ENCODE assay signal across 9 cellular contexts in the genomic region with DNA sequence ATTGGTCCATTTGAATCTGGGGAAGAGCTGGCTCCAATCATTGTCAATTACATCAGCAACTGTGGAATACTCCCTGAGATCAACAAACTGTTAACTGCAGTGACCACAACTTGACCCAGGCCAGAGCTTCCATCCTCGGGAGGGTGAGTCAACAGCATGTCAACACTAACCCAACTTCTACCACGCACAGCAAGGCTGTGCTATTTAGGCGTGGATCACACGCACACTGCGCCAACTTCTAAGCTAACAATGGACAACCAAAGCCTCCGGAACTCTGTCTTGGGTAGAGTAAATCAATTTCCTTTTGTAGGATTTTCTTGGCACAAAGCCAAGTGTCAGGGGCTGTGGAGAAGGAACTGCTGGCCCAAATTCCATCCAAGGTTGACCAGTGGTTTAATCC. TPM values are rescaled to one million over a fixed set of nuclear protein-coding genes. Genes with fewer than 3 reads are reported as not detected.
A peak's percentile ranks its signal among the peaks of the same experiment; 100 is the strongest.
DNase-seq lines count a peak whose midpoint lies in the region; ATAC-seq, FAIRE-seq and TF ChIP-seq lines count a peak whose summit lies in the region.
"Had no signal": no experiment of that assay in that cellular context is flagged by ENCODE, and none has a peak within 500 bp of the region (broad histone marks: within the 10 kb centered on the region; RNA-seq: fewer than 3 reads in every experiment).

No MANE protein-coding gene starts in this region.

- WGBS in lower leg skin, 2 donors: 61 to 62% methylated on average over 6 of the region's 6 CpGs

- POLR2A ChIA-PET in endothelial cell of umbilical vein (lab: Charles Lee): interaction anchor here (0.9 to 1.0 kb wide), 2 partner anchors 8 to 9 kb away, joined by 3 to 4 read pairs; no protein-coding TSS in a partner anchor
- POLR2A ChIA-PET in naive thymus-derived CD4-positive, alpha-beta T cell (lab: Charles Lee): no interaction called here
- POLR2A ChIA-PET in CD4-positive, alpha-beta T cell (lab: Charles Lee): no interaction called here

- H3K4me1 Mint-ChIP-seq in naive thymus-derived CD4-positive, alpha-beta T cell: peaks cover 10 to 29% (median 13%) of the 10 kb centered on the region in 7 donors
- H3K4me1 Mint-ChIP-seq in CD4-positive, alpha-beta T cell (ENCODE audit: low read depth): peaks cover 26% of the 10 kb centered on the region
- peaks cover 10% of the 10 kb centered on the region for H3K4me1 Mint-ChIP-seq in activated T-helper 1 cell treated with anti-CD3 and anti-CD28 coated beads, Interleukin-12 subunit alpha, Interleukin-12 subunit beta, Interleukin-2, Interleukin-4 antibody, amounts not matched to agents 30 ng/mL and 10 ng/mL and 1 ng/mL, durations not matched to agents 14 hours and 24 hours and 36 hours (ENCODE audit: low read depth)

- H3K4me2 ChIP-seq in endothelial cell of umbilical vein (ENCODE audit: insufficient read depth, low read length): peak overlapping the region; percentile 46

- H3K27me3 ChIP-seq in endothelial cell of umbilical vein (ENCODE audit: control insufficient read depth in 2 of 2, insufficient read depth in 2 of 2, low read length in 2 of 2): no peaks in the 10 kb centered on the region
- no peaks in the 10 kb centered on the region for H3K27me3 ChIP-seq in naive thymus-derived CD4-positive, alpha-beta T cell (ENCODE audit: control insufficient read depth in 2 of 2, insufficient read depth in 2 of 2, low read length in 2 of 2)
- H3K27me3 ChIP-seq in CD4-positive, alpha-beta T cell (ENCODE audit: control insufficient read depth, insufficient read depth, low read length): no peaks in the 10 kb centered on the region

- peak; percentile 98 for DNase-seq in Caki2 (ENCODE audit: low read depth)
- peak; percentile 98 for DNase-seq in NCI-H226
- peak; percentile 98 for DNase-seq in endothelial cell of umbilical vein (ENCODE audit: low read depth, low spot score)
- DNase-seq in naive thymus-derived CD4-positive, alpha-beta T cell: no peak
- DNase-seq in activated CD4-positive, alpha-beta T cell treated with anti-CD3 and anti-CD28 coated beads for 48 hours: no peak
- no peak for DNase-seq in lower leg skin (ENCODE audit: low spot score in 2 of 2)
- no peak for DNase-seq in CD4-positive, alpha-beta T cell
- no peak for DNase-seq in activated T-helper 1 cell treated with anti-CD3 and anti-CD28 coated beads, Interleukin-12 subunit alpha, Interleukin-12 subunit beta, Interleukin-2, Interleukin-4 antibody, amounts not matched to agents 30 ng/mL and 10 ng/mL and 1 ng/mL, durations not matched to agents 14 hours and 24 hours and 36 hours (ENCODE audit: low spot score)

- in situ Hi-C loops in Caki2 (cut with HindIII; ENCODE audit: low pct_unique_long_range_greater_than_20kb, low sequenced_read_pairs): no loop called here

- H2AFZ ChIP-seq in endothelial cell of umbilical vein (ENCODE audit: low read depth, low read length): no peak overlapping the region

- dilution Hi-C loops in endothelial cell of umbilical vein (cut with MboI; ENCODE audit: extremely low pct_ligation_motif_present, low sequenced_read_pairs): no loop called here

- no peaks in the 10 kb centered on the region for H3K9me3 ChIP-seq in endothelial cell of umbilical vein (replicated peaks; ENCODE audit: control insufficient read depth, insufficient read depth, low read length)
- H3K9me3 ChIP-seq in naive thymus-derived CD4-positive, alpha-beta T cell (ENCODE audit: control insufficient read depth in 2 of 3, low read length in 3 of 3): no peaks in the 10 kb centered on the region
- no peaks in the 10 kb centered on the region for H3K9me3 ChIP-seq in CD4-positive, alpha-beta T cell (ENCODE audit: control insufficient read depth, low read length)

- intact Hi-C loops in endothelial cell of umbilical vein (cut with micrococcal nuclease): loop anchor here (1.0 kb wide), 2 partner anchors 8 to 29 kb away; no protein-coding TSS in a partner anchor
- intact Hi-C loops in naive thymus-derived CD4-positive, alpha-beta T cell (cut with micrococcal nuclease): no loop called here
- intact Hi-C loops in lower leg skin (cut with DNase I; ENCODE audit: low total_unique reads): no loop called here
- intact Hi-C loops in CD4-positive, alpha-beta T cell (cut with DNase I, micrococcal nuclease): no loop called here
- intact Hi-C loops in activated T-helper 1 cell treated with anti-CD3 and anti-CD28 coated beads, Interleukin-12 subunit alpha, Interleukin-12 subunit beta, Interleukin-2, Interleukin-4 antibody, amounts not matched to agents 30 ng/mL and 10 ng/mL and 1 ng/mL, durations not matched to agents 14 hours and 24 hours and 36 hours (cut with micrococcal nuclease): no loop called here

- no peak for TF ChIP-seq CTCF in endothelial cell of umbilical vein (IDR thresholded peaks at IDR 0.05; ENCODE audit: extremely low read depth in 1 of 2, insufficient read depth in 1 of 2, low read depth in 1 of 2, low read length in 2 of 2)
- no peak for TF ChIP-seq CTCF in lower leg skin (IDR thresholded peaks at IDR 0.05)
- TF ChIP-seq CTCF in CD4-positive, alpha-beta T cell (IDR thresholded peaks at IDR 0.05): no peak

- peaks cover 3% of the 10 kb centered on the region in 2 experiments for H3K36me3 ChIP-seq in endothelial cell of umbilical vein (ENCODE audit: control insufficient read depth in 2 of 2, extremely low read depth in 1 of 2, insufficient read depth in 2 of 2, low read length in 2 of 2)
- H3K36me3 ChIP-seq in naive thymus-derived CD4-positive, alpha-beta T cell (ENCODE audit: control insufficient read depth in 2 of 3, insufficient read depth in 3 of 3, low read length in 3 of 3): no peaks in the 10 kb centered on the region

- no TSS peak for BruUV-seq in endothelial cell of umbilical vein (replicated peaks; lab: Mats Ljungman, UMichigan)

- H3K4me3 Mint-ChIP-seq in naive thymus-derived CD4-positive, alpha-beta T cell: no peak overlapping the region
- no peak overlapping the region for H3K4me3 Mint-ChIP-seq in CD4-positive, alpha-beta T cell
- H3K4me3 Mint-ChIP-seq in activated T-helper 1 cell treated with anti-CD3 and anti-CD28 coated beads, Interleukin-12 subunit alpha, Interleukin-12 subunit beta, Interleukin-2, Interleukin-4 antibody, amounts not matched to agents 30 ng/mL and 10 ng/mL and 1 ng/mL, durations not matched to agents 14 hours and 24 hours and 36 hours: no peak overlapping the region
- H3K4me3 Mint-ChIP-seq: natural killer cell treated with Interleukin-12 subunit alpha and Interleukin-12 subunit beta and Interleukin-15 and Interleukin-18, amount 100 ng/mL, for 72 hours had no signal

- peak; percentile 53 for TF ChIP-seq POLR2A in endothelial cell of umbilical vein (IDR thresholded peaks at IDR 0.05; ENCODE audit: low read depth, low read length)
- TF ChIP-seq POLR2A in lower leg skin (IDR thresholded peaks at IDR 0.05): no peak

- peaks cover 90% of the 10 kb centered on the region for H3K79me2 ChIP-seq in endothelial cell of umbilical vein (ENCODE audit: control insufficient read depth, insufficient read depth, low read length)

- H3K9me3 Mint-ChIP-seq in naive thymus-derived CD4-positive, alpha-beta T cell: no peaks in the 10 kb centered on the region
- no peaks in the 10 kb centered on the region for H3K9me3 Mint-ChIP-seq in CD4-positive, alpha-beta T cell
- no peaks in the 10 kb centered on the region for H3K9me3 Mint-ChIP-seq in activated T-helper 1 cell treated with anti-CD3 and anti-CD28 coated beads, Interleukin-12 subunit alpha, Interleukin-12 subunit beta, Interleukin-2, Interleukin-4 antibody, amounts not matched to agents 30 ng/mL and 10 ng/mL and 1 ng/mL, durations not matched to agents 14 hours and 24 hours and 36 hours
- H3K9me3 Mint-ChIP-seq: natural killer cell treated with Interleukin-12 subunit alpha and Interleukin-12 subunit beta and Interleukin-15 and Interleukin-18, amount 100 ng/mL, for 72 hours had no signal

- peak overlapping the region; percentile 83 for H3K27ac ChIP-seq in endothelial cell of umbilical vein (ENCODE audit: insufficient read depth, low read depth, low read length)
- H3K27ac ChIP-seq in naive thymus-derived CD4-positive, alpha-beta T cell (ENCODE audit: low read depth, low read length): no peak overlapping the region
- no peak overlapping the region for H3K27ac ChIP-seq in CD4-positive, alpha-beta T cell (ENCODE audit: low read depth, low read length)

- H3K27me3 Mint-ChIP-seq in naive thymus-derived CD4-positive, alpha-beta T cell: no peaks in the 10 kb centered on the region
- H3K27me3 Mint-ChIP-seq in CD4-positive, alpha-beta T cell: no peaks in the 10 kb centered on the region
- peaks cover 3% of the 10 kb centered on the region for H3K27me3 Mint-ChIP-seq in activated T-helper 1 cell treated with anti-CD3 and anti-CD28 coated beads, Interleukin-12 subunit alpha, Interleukin-12 subunit beta, Interleukin-2, Interleukin-4 antibody, amounts not matched to agents 30 ng/mL and 10 ng/mL and 1 ng/mL, durations not matched to agents 14 hours and 24 hours and 36 hours (ENCODE audit: insufficient read depth)

- CTCF ChIA-PET in endothelial cell of umbilical vein (lab: Charles Lee): interaction anchor here (0.7 to 2.0 kb wide), 8 partner anchors 10 to 244 kb away, joined by 3 to 11 read pairs (median 4); a partner anchor contains a TSS
- CTCF ChIA-PET in naive thymus-derived CD4-positive, alpha-beta T cell (lab: Charles Lee): no interaction called here
- CTCF ChIA-PET in CD4-positive, alpha-beta T cell (lab: Charles Lee): no interaction called here

- peaks cover 39% of the 10 kb centered on the region for H3K4me1 ChIP-seq in endothelial cell of umbilical vein (ENCODE audit: control insufficient read depth, extremely low read depth, insufficient read depth, low read length)
- H3K4me1 ChIP-seq in naive thymus-derived CD4-positive, alpha-beta T cell (ENCODE audit: control insufficient read depth in 2 of 2, insufficient read depth in 2 of 2, low read length in 2 of 2): peaks cover 0 to 3% of the 10 kb centered on the region in 2 donors

- H4K20me1 ChIP-seq in endothelial cell of umbilical vein (replicated peaks; ENCODE audit: control insufficient read depth, extremely low read depth, insufficient read depth, low read length): peaks cover 8% of the 10 kb centered on the region

- ATAC-seq in naive thymus-derived CD4-positive, alpha-beta T cell: peak; percentile 81
- no peak for ATAC-seq in CD4-positive, alpha-beta T cell (ENCODE audit: poor library complexity)
- ATAC-seq: natural killer cell treated with Interleukin-12 subunit alpha and Interleukin-12 subunit beta and Interleukin-15 and Interleukin-18, amount 100 ng/mL, for 72 hours had no signal

- no peak overlapping the region for H3K9ac ChIP-seq in endothelial cell of umbilical vein (replicated peaks; ENCODE audit: extremely low read depth, insufficient read depth, low read length)

- no peaks in the 10 kb centered on the region for H3K9me1 ChIP-seq in endothelial cell of umbilical vein (replicated peaks; ENCODE audit: control insufficient read depth, extremely low read depth, insufficient read depth, low read length)

- H3K27ac Mint-ChIP-seq in naive thymus-derived CD4-positive, alpha-beta T cell: no peak overlapping the region
- H3K27ac Mint-ChIP-seq in CD4-positive, alpha-beta T cell: no peak overlapping the region
- no peak overlapping the region for H3K27ac Mint-ChIP-seq in activated T-helper 1 cell treated with anti-CD3 and anti-CD28 coated beads, Interleukin-12 subunit alpha, Interleukin-12 subunit beta, Interleukin-2, Interleukin-4 antibody, amounts not matched to agents 30 ng/mL and 10 ng/mL and 1 ng/mL, durations not matched to agents 14 hours and 24 hours and 36 hours
- H3K27ac Mint-ChIP-seq: natural killer cell treated with Interleukin-12 subunit alpha and Interleukin-12 subunit beta and Interleukin-15 and Interleukin-18, amount 100 ng/mL, for 72 hours had no signal

- peak; percentile 100 for FAIRE-seq in endothelial cell of umbilical vein (lab: Jason Lieb, UNC)

- peaks cover 0 to 29% (median 5%) of the 10 kb centered on the region in 5 donors for H3K36me3 Mint-ChIP-seq in naive thymus-derived CD4-positive, alpha-beta T cell
- no peaks in the 10 kb centered on the region for H3K36me3 Mint-ChIP-seq in CD4-positive, alpha-beta T cell (ENCODE audit: low read depth)
- H3K36me3 Mint-ChIP-seq in activated T-helper 1 cell treated with anti-CD3 and anti-CD28 coated beads, Interleukin-12 subunit alpha, Interleukin-12 subunit beta, Interleukin-2, Interleukin-4 antibody, amounts not matched to agents 30 ng/mL and 10 ng/mL and 1 ng/mL, durations not matched to agents 14 hours and 24 hours and 36 hours (ENCODE audit: low read depth): peaks cover 8% of the 10 kb centered on the region
- H3K36me3 Mint-ChIP-seq: natural killer cell treated with Interleukin-12 subunit alpha and Interleukin-12 subunit beta and Interleukin-15 and Interleukin-18, amount 100 ng/mL, for 72 hours had no signal

- H3K4me3 ChIP-seq in endothelial cell of umbilical vein (replicated peaks in 1 of 3; ENCODE audit: insufficient read depth in 1 of 3, low read depth in 1 of 3, low read length in 3 of 3): no peak overlapping the region
- no peak overlapping the region for H3K4me3 ChIP-seq in naive thymus-derived CD4-positive, alpha-beta T cell (ENCODE audit: low read length)
- no peak overlapping the region for H3K4me3 ChIP-seq in lower leg skin (ENCODE audit: low read depth, poor library complexity, severe bottlenecking)

RNA-seq across cellular contexts. Expression of a gene that starts 30.4 kb away (rescaled TPM):
- 808 and 842 TPM in 2 replicates for total RNA-seq in Caki2 (2014; rRNA removed; shearing (Covaris generic); ENCODE audit: low replicate concordance)
- 811 and 928 TPM in 2 replicates for total RNA-seq in endothelial cell of umbilical vein
- polyA plus RNA-seq in endothelial cell of umbilical vein: 760 and 914 TPM in 2 replicates
- polyA plus RNA-seq in endothelial cell of umbilical vein (2011; cell fraction: cytosol; rRNA removed): 844 and 980 TPM in 2 replicates
- 694 and 872 TPM in 2 replicates for polyA plus RNA-seq in endothelial cell of umbilical vein (2011; cell fraction: nucleus; rRNA removed)
- polyA plus RNA-seq in endothelial cell of umbilical vein (2012): 1,000 and 1,270 TPM in 2 replicates
- 1,294 and 1,444 TPM in 2 replicates for polyA minus RNA-seq in endothelial cell of umbilical vein
- polyA minus RNA-seq in endothelial cell of umbilical vein (2011; cell fraction: cytosol; rRNA and poly(A)+ RNA removed): 91.5 TPM
- polyA minus RNA-seq in endothelial cell of umbilical vein (2011; cell fraction: nucleus; rRNA and poly(A)+ RNA removed): 572 and 629 TPM in 2 replicates
- 10 to 100 TPM; 43.1 to 68.0 (median 56.2) TPM for total RNA-seq in naive thymus-derived CD4-positive, alpha-beta T cell
- polyA plus RNA-seq in naive thymus-derived CD4-positive, alpha-beta T cell: 10 to 100 TPM; 19.8 to 24.8 TPM
- 100 to 1,000 TPM; 240 to 403 (median 331) TPM for total RNA-seq in lower leg skin
- 10 to 100 TPM; 43.6 to 44.4 TPM for total RNA-seq in CD4-positive, alpha-beta T cell
- total RNA-seq in activated T-helper 1 cell treated with anti-CD3 and anti-CD28 coated beads, Interleukin-12 subunit alpha, Interleukin-12 subunit beta, Interleukin-2, Interleukin-4 antibody, amounts not matched to agents 30 ng/mL and 10 ng/mL and 1 ng/mL, durations not matched to agents 14 hours and 24 hours and 36 hours: 61.3 and 66.6 TPM in 2 replicates

Comparison
In these comparisons a context has a peak if more than half of its experiments do, and no peak if none do; other contexts are left out.
1. DNase-seq: peak in Caki2 (single experiment), NCI-H226 (single experiment) and endothelial cell of umbilical vein (single experiment); none in naive thymus-derived CD4-positive, alpha-beta T cell (0 of 9), activated CD4-positive, alpha-beta T cell treated with anti-CD3 and anti-CD28 coated beads for 48 hours (single experiment), lower leg skin (0 of 2), CD4-positive, alpha-beta T cell (0 of 10) and activated T-helper 1 cell treated with anti-CD3 and anti-CD28 coated beads, Interleukin-12 subunit alpha, Interleukin-12 subunit beta, Interleukin-2, Interleukin-4 antibody, amounts not matched to agents 30 ng/mL and 10 ng/mL and 1 ng/mL, durations not matched to agents 14 hours and 24 hours and 36 hours (single experiment).